ENCODE assay signal across 8 cellular contexts in the genomic region with DNA sequence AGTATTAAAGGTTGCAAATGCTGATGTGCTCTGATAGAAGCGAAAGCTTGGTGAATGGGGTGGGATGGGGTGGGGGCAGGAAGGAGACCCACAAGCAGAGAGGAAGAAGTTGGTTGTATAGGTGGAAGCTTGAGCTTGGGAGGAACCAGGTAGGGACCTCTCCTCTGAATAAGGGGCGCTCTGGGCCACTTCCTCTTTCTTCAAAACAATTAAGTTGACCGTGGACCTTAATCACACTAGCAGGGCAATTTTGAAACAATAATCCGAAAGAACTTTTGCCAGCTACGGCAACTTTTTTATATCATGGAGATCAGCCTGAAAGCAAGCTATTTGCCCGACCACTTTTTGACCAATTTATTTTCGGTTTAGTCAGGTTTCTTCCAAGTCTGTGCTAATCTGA. TPM values are rescaled to one million over a fixed set of nuclear protein-coding genes. Genes with fewer than 3 reads are reported as not detected.
A peak's percentile ranks its signal among the peaks of the same experiment; 100 is the strongest.
DNase-seq lines count a peak whose midpoint lies in the region; ATAC-seq, FAIRE-seq and TF ChIP-seq lines count a peak whose summit lies in the region.

No MANE protein-coding gene starts in this region.

- H3K27me3 ChIP-seq in OCI-LY3 (ENCODE audit: low read depth, low read length) (no peaks in the 10 kb centered on the region), trophoblast cell (ENCODE audit: insufficient read depth, low read length) (no peaks in the 10 kb centered on the region)
- no peaks in the 10 kb centered on the region for H3K27me3 ChIP-seq in effector memory CD4-positive, alpha-beta T cell (replicated peaks; ENCODE audit: control insufficient read depth, insufficient read depth, low read length, poor library complexity, severe bottlenecking)

- H3K4me2 ChIP-seq in OCI-LY3 (ENCODE audit: low read length) (peak overlapping the region; percentile 94), trophoblast cell (ENCODE audit: low read length) (no peak overlapping the region)

- H3K9ac ChIP-seq in ES-I3 (ENCODE audit: low read depth, low read length) (peak overlapping the region; percentile 76), OCI-LY3 (ENCODE audit: low read length) (peak overlapping the region; percentile 89), trophoblast cell (ENCODE audit: low read length) (no peak overlapping the region)

- no peak overlapping the region for H4K12ac ChIP-seq in trophoblast cell (ENCODE audit: low read depth, low read length)

- H2BK12ac ChIP-seq in trophoblast cell (ENCODE audit: low read length): peak overlapping the region; percentile 26

- peaks cover 9% of the 10 kb centered on the region; the same call in 1 of the 2 replicates for H3K4me1 ChIP-seq in ES-I3 (ENCODE audit: insufficient read depth, low read length)
- H3K4me1 ChIP-seq in OCI-LY3 (ENCODE audit: low read length): peaks cover 18% of the 10 kb centered on the region
- H3K4me1 ChIP-seq in trophoblast cell (ENCODE audit: control insufficient read depth in 1 of 2, insufficient read depth in 2 of 2, low read length in 2 of 2): no peaks in the 10 kb centered on the region
- H3K4me1 ChIP-seq in effector memory CD4-positive, alpha-beta T cell (ENCODE audit: control insufficient read depth, insufficient read depth, low read length, poor library complexity, severe bottlenecking): peaks cover 16% of the 10 kb centered on the region

- no peak for DNase-seq in epithelial cell of prostate (ENCODE audit: low read depth, low spot score)
- DNase-seq in trophoblast cell: no peak
- DNase-seq in frontal cortex (ENCODE audit: low spot score in 2 of 2): no peak
- DNase-seq in effector memory CD4-positive, alpha-beta T cell: no peak

- H2BK120ac ChIP-seq in trophoblast cell (ENCODE audit: insufficient read depth, low read length, poor library complexity): no peak overlapping the region

- H4K8ac ChIP-seq in trophoblast cell (ENCODE audit: low read depth, low read length): no peak overlapping the region

- no CpG with 5 or more reads among the region's 7 CpGs for WGBS in trophoblast cell (ENCODE audit: extremely low coverage, insufficient coverage, insufficient read length)

- H4K20me1 ChIP-seq in OCI-LY3 (ENCODE audit: insufficient read depth, low read length): peaks cover 19% of the 10 kb centered on the region

- no peak for FAIRE-seq in frontal cortex (lab: Jason Lieb, UNC)

- H3K79me2 ChIP-seq in OCI-LY3 (ENCODE audit: low read length) (peaks cover 36% of the 10 kb centered on the region), trophoblast cell (ENCODE audit: control insufficient read depth, insufficient read depth, low read length, poor library complexity) (peaks cover 28% of the 10 kb centered on the region)

- H3K79me1 ChIP-seq in trophoblast cell (ENCODE audit: low read length): peaks cover 25% of the 10 kb centered on the region

- no peak overlapping the region for H3K4ac ChIP-seq in trophoblast cell (ENCODE audit: low read depth, low read length)

- H3K36me3 ChIP-seq in ES-I3 (ENCODE audit: insufficient read depth, low read length) (no peaks in the 10 kb centered on the region), OCI-LY3 (replicated peaks; ENCODE audit: low read depth, low read length) (no peaks in the 10 kb centered on the region), trophoblast cell (ENCODE audit: control insufficient read depth in 1 of 2, insufficient read depth in 2 of 2, low read length in 2 of 2) (no peaks in the 10 kb centered on the region)
- H3K36me3 ChIP-seq in effector memory CD4-positive, alpha-beta T cell (ENCODE audit: control insufficient read depth, insufficient read depth, low read length): no peaks in the 10 kb centered on the region

- H3K4me3 ChIP-seq in OCI-LY3 (ENCODE audit: low read length) (peak overlapping the region; percentile 87), trophoblast cell (ENCODE audit: low read depth, low read length) (no peak overlapping the region)
- no peak overlapping the region for H3K4me3 ChIP-seq in effector memory CD4-positive, alpha-beta T cell (ENCODE audit: insufficient read depth, low read depth, low read length, poor library complexity, severe bottlenecking)

- H3K9me3 ChIP-seq in ES-I3 (ENCODE audit: control insufficient read depth, insufficient read depth, low read length) (no peaks in the 10 kb centered on the region), OCI-LY3 (ENCODE audit: insufficient read depth, low read length) (no peaks in the 10 kb centered on the region), trophoblast cell (ENCODE audit: insufficient read depth, low read depth, low read length) (no peaks in the 10 kb centered on the region)
- no peaks in the 10 kb centered on the region for H3K9me3 ChIP-seq in effector memory CD4-positive, alpha-beta T cell (ENCODE audit: control insufficient read depth, low read length)

- TF ChIP-seq CTCF in OCI-LY3 (IDR thresholded peaks at IDR 0.05; ENCODE audit: low read depth, low read length): no peak

- no peak overlapping the region for H2AK5ac ChIP-seq in trophoblast cell (ENCODE audit: low read length)

- H2AFZ ChIP-seq in OCI-LY3 (ENCODE audit: low read depth, low read length): no peak overlapping the region
- no peak overlapping the region for H2AFZ ChIP-seq in trophoblast cell (ENCODE audit: insufficient read depth, low read length, poor library complexity)

- no peak overlapping the region for H3K27ac ChIP-seq in OCI-LY3 (ENCODE audit: low read length)
- peak overlapping the region; percentile 97 for H3K27ac ChIP-seq in epithelial cell of prostate
- H3K27ac ChIP-seq in trophoblast cell (ENCODE audit: low read depth, low read length): no peak overlapping the region
- no peak overlapping the region for H3K27ac ChIP-seq in effector memory CD4-positive, alpha-beta T cell (ENCODE audit: insufficient read depth, low read length, poor library complexity, severe bottlenecking)

- H4K91ac ChIP-seq in trophoblast cell (ENCODE audit: low read depth, low read length): peak overlapping the region; percentile 52

- ATAC-seq in GM19324 (IDR thresholded peaks at IDR 0.05; ENCODE audit: low FRiP score, unreplicated experiment): no peak
- no peak for ATAC-seq in HG03457 (IDR thresholded peaks at IDR 0.05; ENCODE audit: unreplicated experiment)

- H3K23ac ChIP-seq in trophoblast cell (ENCODE audit: low read length): no peak overlapping the region

- H3K14ac ChIP-seq in trophoblast cell (ENCODE audit: low read length): no peak overlapping the region

- H2BK5ac ChIP-seq in trophoblast cell (ENCODE audit: low read depth, low read length, poor library complexity): no peak overlapping the region

- H3K18ac ChIP-seq in trophoblast cell (ENCODE audit: low read length): no peak overlapping the region

RNA-seq across cellular contexts. Expression of gene DYRK1A, which starts 1.9 kb away (rescaled TPM):
- 25.1 and 25.7 TPM in 2 replicates for polyA plus RNA-seq in trophoblast cell (2013)
- 172 TPM for total RNA-seq in frontal cortex
